Comparison of ENCODE assay signal across 2 cellular contexts in genomic region chr9:87964826-87965225, GRCh38.
A peak's percentile ranks its signal among the peaks of the same experiment; 100 is the strongest.
TF ChIP-seq lines count a peak whose summit lies in the region.

No MANE protein-coding gene starts in this region.

TF ChIP-seq in A549, 52 proteins besides CTCF, POLR2A, EP300 and RAD21:
- peak; percentile 73 for TF ChIP-seq MAFK (IDR thresholded peaks at IDR 0.05; ENCODE audit: partially characterized antibody)
- no peak for TF ChIP-seq FOSB (CRISPR knock-in tag; IDR thresholded peaks at IDR 0.05)

TF ChIP-seq in IMR-90, 13 proteins besides CTCF, POLR2A, EP300 and RAD21:
- TF ChIP-seq CEBPB (IDR thresholded peaks at IDR 0.05; ENCODE audit: low read depth, low read length), result no peak
- no peak for TF ChIP-seq MXI1 (IDR thresholded peaks at IDR 0.05; ENCODE audit: borderline replicate concordance, low read depth, low read length)
- TF ChIP-seq ELK1 (IDR thresholded peaks at IDR 0.05; ENCODE audit: borderline replicate concordance, low read depth, low read length), result no peak
- peak; percentile 74 for TF ChIP-seq MAFK (IDR thresholded peaks at IDR 0.05; ENCODE audit: low read depth, low read length)
- TF ChIP-seq MAZ (IDR thresholded peaks at IDR 0.05; ENCODE audit: borderline replicate concordance, low read depth, low read length), result no peak
TF ChIP-seq in IMR-90: peak in this region for 1.
